ENCODE assay signal across 22 cellular contexts in genomic region chr12:24856541-24856940, GRCh38.
"Had no signal": no experiment of that assay in that cellular context is flagged by ENCODE, and none has a peak within 500 bp of the region (broad histone marks: within the 10 kb centered on the region; RNA-seq: fewer than 3 reads in every experiment).

No MANE protein-coding gene starts in this region.

- H3K9ac ChIP-seq: parathyroid adenoma had no signal

- H3K9me3 ChIP-seq: gastrocnemius medialis, heart right ventricle, mucosa of descending colon, neutrophil, right atrium auricular region, sigmoid colon, stomach, thoracic aorta, transverse colon had no signal

- H3K4me3 Mint-ChIP-seq: endodermal cell; naive thymus-derived CD8-positive, alpha-beta T cell had no signal

- H3K36me3 Mint-ChIP-seq: naive thymus-derived CD8-positive, alpha-beta T cell had no signal

- H3K4me1 ChIP-seq: gastrocnemius medialis, parathyroid adenoma, right atrium auricular region, sigmoid colon, transverse colon had no signal

- H3K4me1 Mint-ChIP-seq: naive thymus-derived CD8-positive, alpha-beta T cell had no signal

- ATAC-seq: esophagus mucosa; gastrocnemius medialis; heart right ventricle; left lobe of liver; mucosa of descending colon; naive thymus-derived CD8-positive, alpha-beta T cell had no signal

- H3K36me3 ChIP-seq: gastrocnemius medialis, heart right ventricle, neutrophil, right atrium auricular region, sigmoid colon, stomach, thoracic aorta, transverse colon had no signal

- H3K27ac ChIP-seq: coronary artery, gastrocnemius medialis, heart right ventricle, neutrophil, parathyroid adenoma, right atrium auricular region, sigmoid colon, skin epidermis, stomach, thoracic aorta, transverse colon had no signal

- H3K4me3 ChIP-seq: coronary artery, gastrocnemius medialis, heart right ventricle, mucosa of descending colon, right atrium auricular region, sigmoid colon, skin epidermis, stomach, thoracic aorta, transverse colon had no signal

- H2AFZ ChIP-seq: parathyroid adenoma had no signal

- H3K79me2 ChIP-seq: parathyroid adenoma had no signal

- H3K27me3 ChIP-seq: gastrocnemius medialis, heart right ventricle, neutrophil, right atrium auricular region, sigmoid colon, stomach, transverse colon had no signal

- DNase-seq: effector CD4-positive, alpha-beta T cell; endodermal cell; gastrocnemius medialis; heart right ventricle; islet precursor cell; mammary epithelial cell; mucosa of descending colon; naive thymus-derived CD8-positive, alpha-beta T cell; sigmoid colon; stimulated activated CD4-positive, alpha-beta T cell treated with anti-CD3 and anti-CD28 coated beads, Interleukin-12 subunit alpha, Interleukin-12 subunit beta, amount 100 ng/mL, for 4 hours; stimulated activated naive CD4-positive, alpha-beta T cell; stomach; substantia nigra; transverse colon had no signal

- H3K27ac Mint-ChIP-seq: endodermal cell; naive thymus-derived CD8-positive, alpha-beta T cell had no signal
